ENCODE assay signal across 25 cellular contexts in genomic region chr3:169308654-169309325, GRCh38.
DNase-seq lines count a peak whose midpoint lies in the region; TF ChIP-seq lines count a peak whose summit lies in the region.
"Had no signal": no experiment of that assay in that cellular context is flagged by ENCODE, and none has a peak within 500 bp of the region (broad histone marks: within the 10 kb centered on the region; RNA-seq: fewer than 3 reads in every experiment).

No MANE protein-coding gene starts in this region.

- CTCF ChIA-PET in AG04450 (lab: Charles Lee): interaction anchor here (1.1 kb wide), 1 partner anchor 356 kb away, joined by 4 read pairs; no protein-coding TSS in a partner anchor

- POLR2A ChIA-PET in AG04450 (lab: Yijun Ruan, JAX): no interaction called here

- H3K27ac ChIP-seq in AG04450 (ENCODE audit: low read depth, low read length): no peak overlapping the region
- H3K27ac ChIP-seq: HL-60 had no signal

- no peaks in the 10 kb centered on the region for H3K27me3 ChIP-seq in AG04450 (ENCODE audit: control insufficient read depth, insufficient read depth, low read length)
- H3K27me3 ChIP-seq in adipocyte (replicated peaks; ENCODE audit: control insufficient read depth, insufficient read depth, low read length): peaks cover 6% of the 10 kb centered on the region

- H3K9ac ChIP-seq in adipocyte (ENCODE audit: low read length): no peak overlapping the region
- H3K9ac ChIP-seq: SK-N-SH had no signal

- H3K36me3 ChIP-seq in adipocyte (ENCODE audit: control insufficient read depth, insufficient read depth, low read length, severe bottlenecking): no peaks in the 10 kb centered on the region

- DNase-seq in AG04450 (ENCODE audit: low read depth, low spot score): peak; percentile 10
- DNase-seq in adipocyte (ENCODE audit: low read depth): peak; percentile 44
- DNase-seq in dedifferentiated amniotic fluid mesenchymal stem cell (ENCODE audit: extremely low spot score): peak; percentile 22
- DNase-seq in iris pigment epithelial cell (ENCODE audit: low read depth): peak; percentile 28
- DNase-seq in NCI-H524 (lab: John Stamatoyannopoulos, UW): no peak
- no peak for DNase-seq in SW480 (ENCODE audit: low spot score)
- DNase-seq in GM03348 (ENCODE audit: low spot score): no peak
- DNase-seq in activated T-cell treated with anti-CD3 and anti-CD28 coated beads, Interleukin-2, amount 50 U/mL, for 48 hours: no peak
- DNase-seq: C1 segment of cervical spinal cord; CD4-positive, alpha-beta memory T cell; COR-L47; DMS53; HCEC 1CT; NCI-H1092 treated with DMSO at 0.1 percent for 48 hours; NCI-H1436; NCI-H187; NCI-H2081 treated with DMSO at 0.1 percent for 48 hours; NCI-H2171 treated with DMSO at 0.1 percent for 48 hours; NCI-H345; NCI-H510A treated with DMSO at 0.1 percent for 48 hours; NCI-H774; PC-3; SK-N-SH had no signal

- no peaks in the 10 kb centered on the region for H3K4me1 ChIP-seq in adipocyte (ENCODE audit: control insufficient read depth, insufficient read depth, low read length)

- H3K9me3 ChIP-seq in AG04450 (ENCODE audit: control insufficient read depth, insufficient read depth, low read length) (no peaks in the 10 kb centered on the region), adipocyte (ENCODE audit: control insufficient read depth, low read length) (no peaks in the 10 kb centered on the region)
- H3K9me3 ChIP-seq: SK-N-SH had no signal

- no peak for TF ChIP-seq CTCF in AG04450 (IDR thresholded peaks at IDR 0.05; ENCODE audit: low read depth, low read length)

- H3K4me3 ChIP-seq in AG04450 (ENCODE audit: low read depth, low read length) (no peak overlapping the region), adipocyte (ENCODE audit: low read length) (no peak overlapping the region)
- H3K4me3 ChIP-seq: GM12878 had no signal

Comparison
In these comparisons a context has a peak if more than half of its experiments do, and no peak if none do; other contexts are left out.
1. DNase-seq: peak in AG04450 (single experiment), adipocyte (single experiment), dedifferentiated amniotic fluid mesenchymal stem cell (single experiment) and iris pigment epithelial cell (single experiment); none in NCI-H524 (0 of 2), SW480 (single experiment), GM03348 (single experiment) and activated T-cell treated with anti-CD3 and anti-CD28 coated beads, Interleukin-2, amount 50 U/mL, for 48 hours (0 of 2).